In genomic region chr3:177209509-177209908, GRCh38 we compare ENCODE assay signal across 32 cellular contexts.
"Had no signal": no experiment of that assay in that cellular context is flagged by ENCODE, and none has a peak within 500 bp of the region (broad histone marks: within the 10 kb centered on the region; RNA-seq: fewer than 3 reads in every experiment).

No MANE protein-coding gene starts in this region.

- FAIRE-seq: astrocyte, TTC549 had no signal

- H3K36me3 ChIP-seq: adrenal gland, brain microvascular endothelial cell, breast epithelium had no signal

- ATAC-seq: activated CD8-positive, alpha-beta T cell treated with anti-CD3 and anti-CD28 coated beads for 36 hours; activated T-cell treated with anti-CD3 and anti-CD28 coated beads, Interleukin-2, amount 50 U/mL, for 4 hours; activated T-cell treated with anti-CD3 and anti-CD28 coated beads, Interleukin-2, amount 50 U/mL, for 72 hours; activated T-helper 17 cell treated with anti-CD3 and anti-CD28 coated beads, Interleukin-2, amount 50 U/mL, for 72 hours; body of pancreas had no signal

- DNase-seq: activated B cell treated with CpG ODN at 0.5 μM for 24 hours; activated CD4-positive, alpha-beta memory T cell treated with anti-CD3 and anti-CD28 coated beads for 36 hours; activated CD4-positive, alpha-beta T cell treated with anti-CD3 and anti-CD28 coated beads for 4 hours; activated CD4-positive, alpha-beta T cell treated with anti-CD3 and anti-CD28 coated beads, Interleukin-2, amount 10 ng/mL, durations not matched to agents 24 days and 14 days; activated CD4-positive, alpha-beta T cell treated with anti-CD3 and anti-CD28 coated beads, Interleukin-2, amount 50 U/mL, for 1 hour; activated CD4-positive, alpha-beta T cell treated with anti-CD3 and anti-CD28 coated beads, Interleukin-2, amount 50 U/mL, for 4 hours; activated CD4-positive, CD25-positive, alpha-beta regulatory T cell treated with anti-CD3 and anti-CD28 coated beads, Interleukin-2, amount 50 U/mL, for 72 hours; activated CD8-positive, alpha-beta memory T cell treated with anti-CD3 and anti-CD28 coated beads, Interleukin-2, amount 50 U/mL, for 4 hours; activated CD8-positive, alpha-beta T cell treated with anti-CD3 and anti-CD28 coated beads for 36 hours; activated effector memory CD4-positive, alpha-beta T cell treated with anti-CD3 and anti-CD28 coated beads, Interleukin-2, amount 50 U/mL, for 16 hours; activated gamma-delta T cell treated with Interleukin-2 at 50 U/mL for 16 hours; activated naive CD4-positive, alpha-beta T cell; activated naive CD4-positive, alpha-beta T cell treated with anti-CD3 and anti-CD28 coated beads for 36 hours; activated naive CD4-positive, alpha-beta T cell treated with anti-CD3 and anti-CD28 coated beads, Interleukin-2, amount 50 U/mL, for 16 hours; activated naive CD8-positive, alpha-beta T cell treated with anti-CD3 and anti-CD28 coated beads for 36 hours; activated T-cell treated with anti-CD3 and anti-CD28 coated beads for 4 hours; activated T-cell treated with anti-CD3 and anti-CD28 coated beads, Interleukin-2, amount 50 U/mL, for 1 hour; activated T-cell treated with anti-CD3 and anti-CD28 coated beads, Interleukin-2, amount 50 U/mL, for 4 hours; activated T-cell treated with anti-CD3 and anti-CD28 coated beads, Interleukin-2, amount 50 U/mL, for 72 hours; amniotic stem cell; aorta; body of pancreas; brain microvascular endothelial cell; central memory CD4-positive, alpha-beta T cell; T-helper 2 cell; T-helper 9 cell had no signal

- H3K9me3 ChIP-seq: adrenal gland, body of pancreas, breast epithelium had no signal

- H3K4me1 ChIP-seq: adrenal gland, breast epithelium had no signal

- H3K27ac ChIP-seq: adrenal gland, body of pancreas, brain microvascular endothelial cell, breast epithelium, VCaP had no signal

- H3K4me3 ChIP-seq: adrenal gland, body of pancreas, breast epithelium had no signal

- H3K27me3 ChIP-seq: adrenal gland, body of pancreas, brain microvascular endothelial cell, breast epithelium had no signal
